Comparison of ENCODE assay signal across 20 cellular contexts in genomic region chr4:8097141-8097541, GRCh38.
DNase-seq lines count a peak whose midpoint lies in the region; ATAC-seq, FAIRE-seq and TF ChIP-seq lines count a peak whose summit lies in the region.
"Had no signal": no experiment of that assay in that cellular context is flagged by ENCODE, and none has a peak within 500 bp of the region (broad histone marks: within the 10 kb centered on the region; RNA-seq: fewer than 3 reads in every experiment).

No MANE protein-coding gene starts in this region.

- no peaks in the 10 kb centered on the region for H3K79me1 ChIP-seq in H1 (ENCODE audit: low read depth, low read length)
- H3K79me1 ChIP-seq in neuronal stem cell (ENCODE audit: low read depth, low read length): peaks cover 1% of the 10 kb centered on the region

- H3K4me3 ChIP-seq in right cardiac atrium (ENCODE audit: low read length) (no peak overlapping the region), H1 (ENCODE audit: extremely low read depth in 1 of 4, insufficient read depth in 2 of 4, low read depth in 3 of 4, low read length in 4 of 4) (no peak overlapping the region), neuronal stem cell (ENCODE audit: low read length in 2 of 2) (no peak overlapping the region), thyroid gland (replicated peaks in 1 of 3) (no peak overlapping the region)

- H3K9ac ChIP-seq in H1 (replicated peaks in 1 of 4; ENCODE audit: extremely low read depth in 1 of 4, low read depth in 3 of 4, low read length in 3 of 4) (no peak overlapping the region), neuronal stem cell (ENCODE audit: low read depth, low read length, poor library complexity) (peak overlapping the region; percentile 50)

- H3K36me3 ChIP-seq in H1 (ENCODE audit: control insufficient read depth in 2 of 4, insufficient read depth in 4 of 4, low read length in 3 of 4) (no peaks in the 10 kb centered on the region), neuronal stem cell (replicated peaks in 1 of 2; ENCODE audit: control insufficient read depth in 2 of 2, insufficient read depth in 2 of 2, low read length in 2 of 2) (no peaks in the 10 kb centered on the region), thyroid gland (no peaks in the 10 kb centered on the region)

- TF ChIP-seq EP300 in H1 (IDR thresholded peaks at IDR 0.05; ENCODE audit: borderline replicate concordance in 1 of 2, low read depth in 2 of 2, low read length in 2 of 2): no peak

- H3K4me1 ChIP-seq in right cardiac atrium (ENCODE audit: control insufficient read depth, insufficient read depth, low read length): no peaks in the 10 kb centered on the region
- H3K4me1 ChIP-seq in H1 (replicated peaks in 1 of 4; ENCODE audit: control insufficient read depth in 3 of 4, insufficient read depth in 4 of 4, low read length in 3 of 4): peaks cover 0 to 4% (median 0%) of the 10 kb centered on the region in 4 experiments; a peak in 1 of 7 replicates
- H3K4me1 ChIP-seq in neuronal stem cell (ENCODE audit: control insufficient read depth in 2 of 2, insufficient read depth in 1 of 2, low read depth in 1 of 2, low read length in 2 of 2): no peaks in the 10 kb centered on the region
- H3K4me1 ChIP-seq in thyroid gland: peaks cover 0 to 12% of the 10 kb centered on the region in 2 donors

- TF ChIP-seq RAD21 in H1 (IDR thresholded peaks at IDR 0.05 in 1 of 2, conservative IDR thresholded peaks at IDR 0.05 in 1 of 2; ENCODE audit: low read depth in 2 of 2, low read length in 2 of 2): no peak

- H3K4me2 ChIP-seq in H1 (ENCODE audit: insufficient read depth in 1 of 2, low read depth in 2 of 2, low read length in 2 of 2): no peak overlapping the region
- no peak overlapping the region for H3K4me2 ChIP-seq in neuronal stem cell (ENCODE audit: insufficient read depth, low read length, poor library complexity, severe bottlenecking)

- H4K91ac ChIP-seq in H1 (replicated peaks; ENCODE audit: insufficient read length, low read length): no peak overlapping the region
- H4K91ac ChIP-seq in neuronal stem cell (ENCODE audit: low read depth, low read length, poor library complexity): no peak overlapping the region

- POLR2A ChIA-PET in H1 (lab: Charles Lee; ENCODE audit: partially characterized antibody): no interaction called here

- no peak overlapping the region for H2BK20ac ChIP-seq in H1 (ENCODE audit: low read length)

- no peak overlapping the region for H2BK15ac ChIP-seq in H1 (ENCODE audit: low read length)
- H2BK15ac ChIP-seq in neuronal stem cell (ENCODE audit: low read length): peak overlapping the region; percentile 76

- H3K23me2 ChIP-seq in H1 (ENCODE audit: low read depth, low read length): no peaks in the 10 kb centered on the region

- H3K23ac ChIP-seq in H1 (ENCODE audit: insufficient read length) (no peak overlapping the region), neuronal stem cell (ENCODE audit: low read depth, low read length, poor library complexity) (peak overlapping the region; percentile 87)

- H3K9me3 ChIP-seq in right cardiac atrium (ENCODE audit: control insufficient read depth, low read length): no peaks in the 10 kb centered on the region
- peaks cover 0 to 10% of the 10 kb centered on the region in 2 experiments; a peak in 2 of 4 replicates for H3K9me3 ChIP-seq in H1 (ENCODE audit: insufficient read depth in 2 of 2, low read depth in 1 of 2, low read length in 1 of 2)
- H3K9me3 ChIP-seq in neuronal stem cell (replicated peaks in 1 of 2; ENCODE audit: control insufficient read depth in 2 of 2, insufficient read depth in 1 of 2, low read depth in 1 of 2, low read length in 2 of 2): peaks cover 0 to 4% of the 10 kb centered on the region in 2 donors
- H3K9me3 ChIP-seq in thyroid gland: no peaks in the 10 kb centered on the region

- H2AFZ ChIP-seq in H1 (ENCODE audit: low read length): no peak overlapping the region
- no peak overlapping the region for H2AFZ ChIP-seq in neuronal stem cell (ENCODE audit: low read length)

- no peaks in the 10 kb centered on the region for H4K20me1 ChIP-seq in H1 (replicated peaks in 1 of 2; ENCODE audit: control insufficient read depth in 1 of 2, insufficient read depth in 2 of 2, low read length in 2 of 2)

- H2BK120ac ChIP-seq in H1 (replicated peaks; ENCODE audit: low read depth, low read length): no peak overlapping the region
- no peak overlapping the region for H2BK120ac ChIP-seq in neuronal stem cell (ENCODE audit: low read depth, low read length)

- H3K4ac ChIP-seq in H1 (replicated peaks; ENCODE audit: insufficient read length, low read depth, low read length) (no peak overlapping the region), neuronal stem cell (ENCODE audit: low read length) (no peak overlapping the region)

- peak in 1 of 2 donors; percentile 8 for ATAC-seq in right cardiac atrium
- ATAC-seq in Right ventricle myocardium superior (ENCODE audit: poor library complexity): no peak

- H3K27me3 ChIP-seq in right cardiac atrium (ENCODE audit: control insufficient read depth, insufficient read depth): no peaks in the 10 kb centered on the region
- no peaks in the 10 kb centered on the region for H3K27me3 ChIP-seq in H1 (replicated peaks in 1 of 4; ENCODE audit: control insufficient read depth in 3 of 4, extremely low read depth in 1 of 4, insufficient read depth in 3 of 4, low read length in 3 of 4)
- H3K27me3 ChIP-seq in neuronal stem cell (ENCODE audit: control insufficient read depth in 3 of 3, insufficient read depth in 3 of 3, low read depth in 1 of 3, low read length in 3 of 3): no peaks in the 10 kb centered on the region
- H3K27me3 ChIP-seq in thyroid gland: no peaks in the 10 kb centered on the region

- no peak overlapping the region for H3K14ac ChIP-seq in H1 (ENCODE audit: insufficient read length)
- peak overlapping the region; percentile 73 for H3K14ac ChIP-seq in neuronal stem cell (ENCODE audit: low read length)

- peak overlapping the region; percentile 83; the same call in 1 of the 2 replicates for H4K8ac ChIP-seq in H1 (ENCODE audit: extremely low read depth, insufficient read depth, low read length)
- H4K8ac ChIP-seq in neuronal stem cell (ENCODE audit: low read depth, low read length): peak overlapping the region; percentile 54

- DNase-seq in right cardiac atrium: peak in 2 of 3 donors; percentile 35 to 52
- DNase-seq in Right ventricle myocardium superior: no peak
- DNase-seq in H1 (ENCODE audit: low read depth in 1 of 2, low spot score in 2 of 2): no peak
- DNase-seq in neuronal stem cell (ENCODE audit: low spot score): no peak
- DNase-seq in thyroid gland: no peak
- DNase-seq in NCI-H2081 treated with DMSO at 0.1 percent for 48 hours (lab: John Stamatoyannopoulos, UW): no peak
- no peak for DNase-seq in HCEC 1CT
- DNase-seq in NCI-H1105 (lab: John Stamatoyannopoulos, UW): no peak
- DNase-seq: EL, GF-D8, NCI-H1105 treated with DMSO at 0.1 percent for 48 hours, NCI-H2029 treated with DMSO at 0.1 percent for 48 hours, NCI-H2171, NCI-H345, NCI-H524 treated with DMSO at 0.1 percent for 48 hours, NCI-H82, OCI-M1, SHP77 treated with DMSO at 0.1 percent for 48 hours had no signal

- CTCF ChIA-PET in H1 (lab: Charles Lee; ENCODE audit: partially characterized antibody): interaction anchor here (3.0 kb wide), 1 partner anchor 14 kb away, joined by 15 read pairs; no protein-coding TSS in a partner anchor

- H2BK5ac ChIP-seq in H1 (ENCODE audit: low read depth, low read length) (no peak overlapping the region), neuronal stem cell (ENCODE audit: low read length) (no peak overlapping the region)

- H3K18ac ChIP-seq in H1 (ENCODE audit: extremely low read depth, low read length): no peak overlapping the region
- peak overlapping the region; percentile 83 for H3K18ac ChIP-seq in neuronal stem cell (ENCODE audit: low read length)

- H2AK5ac ChIP-seq in H1 (ENCODE audit: low read depth, low read length) (no peak overlapping the region), neuronal stem cell (ENCODE audit: low read depth, low read length) (peak overlapping the region; percentile 80)

- H3K27ac ChIP-seq in right cardiac atrium (ENCODE audit: low read length) (no peak overlapping the region), H1 (ENCODE audit: low read depth, low read length) (no peak overlapping the region; the same call in 1 of the 2 replicates), neuronal stem cell (replicated peaks; ENCODE audit: low read length) (no peak overlapping the region), thyroid gland (peak overlapping the region in 2 of 3 donors; percentile 33 to 52)

- no peaks in the 10 kb centered on the region for H3K79me2 ChIP-seq in H1 (ENCODE audit: control insufficient read depth in 1 of 2, insufficient read depth in 2 of 2, low read length in 2 of 2)

- no peak for FAIRE-seq in H1 (lab: Jason Lieb, UNC)
- FAIRE-seq: A204.1, GM19239 had no signal

- no peak overlapping the region for H4K5ac ChIP-seq in H1 (ENCODE audit: insufficient read length, low read depth, low read length)

- WGBS in right cardiac atrium: 93% methylated on average over 23 of the region's 23 CpGs
- 86% methylated on average over 19 of the region's 23 CpGs; no CpG with 5 or more reads in 1 of the 2 experiments for WGBS in H1 (ENCODE audit: extremely low coverage in 1 of 2, insufficient coverage in 1 of 2, insufficient read length in 1 of 2, insufficient replicate concordance in 2 of 2, low coverage in 1 of 2, low lambda C conversion rate in 2 of 2, missing lambda C conversion rate in 1 of 2), 2 experiments
- WGBS in neuronal stem cell (ENCODE audit: extremely low coverage in 2 of 2, insufficient read length in 2 of 2, insufficient replicate concordance in 1 of 2), 2 donors: no CpG with 5 or more reads among the region's 23 CpGs
- 98% methylated on average over 15 to 18 of the region's 23 CpGs for WGBS in thyroid gland, 2 donors

- H3K56ac ChIP-seq in H1 (replicated peaks; ENCODE audit: insufficient read length, low read depth, low read length): no peak overlapping the region

- H2BK12ac ChIP-seq in H1 (ENCODE audit: low read depth, low read length): no peak overlapping the region
- no peak overlapping the region for H2BK12ac ChIP-seq in neuronal stem cell (ENCODE audit: low read length)

- TF ChIP-seq POLR2A in H1 (IDR thresholded peaks at IDR 0.05; ENCODE audit: control extremely low read depth in 1 of 2, low read depth in 2 of 2, low read length in 2 of 2) (no peak), thyroid gland (IDR thresholded peaks at IDR 0.05) (no peak)

- TF ChIP-seq CTCF in H1 (IDR thresholded peaks at IDR 0.05; ENCODE audit: control extremely low read depth in 1 of 3, insufficient read depth in 1 of 3, low read depth in 1 of 3, low read length in 3 of 3) (no peak), thyroid gland (IDR thresholded peaks at IDR 0.05) (no peak)

- intact Hi-C loops in right cardiac atrium (cut with DNase I) (no loop called here), Right ventricle myocardium superior (cut with DNase I) (no loop called here), thyroid gland (cut with DNase I) (no loop called here)

TF ChIP-seq in H1, 55 proteins besides CTCF, POLR2A, EP300 and RAD21 (continues in another document):
- TF ChIP-seq TAF7 (optimal IDR thresholded peaks at IDR 0.05; ENCODE audit: borderline replicate concordance, low read depth, low read length) (no peak), NRF1 (IDR thresholded peaks at IDR 0.05; ENCODE audit: low read depth, low read length) (no peak)

Comparison
In these comparisons a context has a peak if more than half of its experiments do, and no peak if none do; other contexts are left out.
1. DNase-seq: peak in right cardiac atrium (2 of 3); none in Right ventricle myocardium superior (single experiment), H1 (0 of 2), neuronal stem cell (single experiment), thyroid gland (0 of 2), NCI-H2081 treated with DMSO at 0.1 percent for 48 hours (single experiment), HCEC 1CT (single experiment) and NCI-H1105 (single experiment).
2. H3K27ac ChIP-seq: peak in thyroid gland (2 of 3); none in right cardiac atrium (single experiment), H1 (single experiment) and neuronal stem cell (single experiment).